Comparison of ENCODE assay signal across 8 cellular contexts in the genomic region with DNA sequence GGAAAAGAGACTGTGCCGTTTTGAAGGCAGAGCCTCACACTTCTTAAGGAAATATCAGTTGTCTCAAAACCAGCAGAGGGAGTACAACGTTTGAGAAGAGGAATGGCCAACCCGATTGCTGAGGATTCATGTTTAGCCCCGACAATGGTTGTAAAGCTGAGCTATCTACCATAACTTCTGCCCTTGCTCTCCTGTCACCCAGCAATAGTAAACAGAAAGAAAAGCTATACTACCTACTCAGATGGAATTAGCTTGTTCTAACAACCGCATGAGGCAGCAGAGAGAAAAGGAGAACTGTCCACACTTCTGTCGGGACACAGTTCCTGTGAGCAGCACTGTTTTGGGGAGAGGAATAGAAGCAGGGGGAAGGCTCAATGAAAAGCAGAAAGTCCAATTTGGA.
DNase-seq lines count a peak whose midpoint lies in the region; ATAC-seq and TF ChIP-seq lines count a peak whose summit lies in the region.

No MANE protein-coding gene starts in this region.

- DNase-seq in M059J (ENCODE audit: low read depth) (peak; percentile 85), islet precursor cell (peak; percentile 59), DMS153 (lab: John Stamatoyannopoulos, UW) (no peak), mesenteric fat pad (ENCODE audit: low spot score) (no peak)
- DNase-seq in stimulated activated naive CD8-positive, alpha-beta T cell treated with anti-CD3 and anti-CD28 coated beads, Interleukin-15, Interleukin-2, amounts not matched to agents 100 U/mL and 50 U/mL, for 24 hours: no peak

- no peaks in the 10 kb centered on the region for H3F3A ChIP-seq in DOHH2 (ENCODE audit: control insufficient read depth, insufficient read depth)

- H3K9me3 ChIP-seq in DOHH2 (ENCODE audit: control insufficient read depth, insufficient read depth, low read length): no peaks in the 10 kb centered on the region

- peaks cover 27% of the 10 kb centered on the region for H3K4me1 ChIP-seq in DOHH2 (ENCODE audit: control insufficient read depth, low read length)

- H3K27ac Mint-ChIP-seq in brain: peak overlapping the region; percentile 74 to 97 (median 93)

- TF ChIP-seq CTCF in DOHH2 (IDR thresholded peaks at IDR 0.05; ENCODE audit: low read depth, low read length, poor library complexity, severe bottlenecking) (peak; percentile 61), brain (conservative IDR thresholded peaks at IDR 0.05) (peak; percentile 9 to 65)

- peak; percentile 56 for ATAC-seq in stimulated activated naive CD8-positive, alpha-beta T cell treated with anti-CD3 and anti-CD28 coated beads, Interleukin-15, Interleukin-2, amounts not matched to agents 100 U/mL and 50 U/mL, for 24 hours
- ATAC-seq in GM19324 (IDR thresholded peaks at IDR 0.05; ENCODE audit: low FRiP score, unreplicated experiment): no peak

- peaks cover 97% of the 10 kb centered on the region for H3K79me2 ChIP-seq in DOHH2 (ENCODE audit: control insufficient read depth, low read length)

- H3K4me3 Mint-ChIP-seq in brain: peak overlapping the region; percentile 65 to 82 (median 73)

- H3K9me2 ChIP-seq in DOHH2 (replicated peaks; ENCODE audit: control insufficient read depth, low read length): no peaks in the 10 kb centered on the region

- peak overlapping the region; percentile 2; the same call in 1 of the 2 replicates for H3K4me2 ChIP-seq in DOHH2 (ENCODE audit: low read length)

- H3K9me3 Mint-ChIP-seq in brain: peaks cover 0 to 3% (median 0%) of the 10 kb centered on the region in 5 experiments

- peaks cover 49% of the 10 kb centered on the region for H3K36me3 Mint-ChIP-seq in brain

- no peaks in the 10 kb centered on the region for H3K27me3 ChIP-seq in DOHH2 (ENCODE audit: control insufficient read depth, low read length)

- H3K4me1 Mint-ChIP-seq in brain: peaks cover 68% of the 10 kb centered on the region

- peaks cover 13% of the 10 kb centered on the region for H4K20me1 ChIP-seq in DOHH2 (ENCODE audit: control insufficient read depth, insufficient read depth, low read depth, low read length)

- H3K27me3 Mint-ChIP-seq in brain: peaks cover 7% of the 10 kb centered on the region

- H3K4me3 ChIP-seq in DOHH2 (ENCODE audit: low read length): no peak overlapping the region

- peaks cover 82% of the 10 kb centered on the region for H3K36me3 ChIP-seq in DOHH2 (ENCODE audit: control insufficient read depth, low read length)

- no peak overlapping the region for H3K27ac ChIP-seq in DOHH2 (ENCODE audit: low read depth, low read length)

Comparison
In these comparisons a context has a peak if more than half of its experiments do, and no peak if none do; other contexts are left out.
1. DNase-seq: peak in M059J (single experiment) and islet precursor cell (single experiment); none in stimulated activated naive CD8-positive, alpha-beta T cell treated with anti-CD3 and anti-CD28 coated beads, Interleukin-15, Interleukin-2, amounts not matched to agents 100 U/mL and 50 U/mL, for 24 hours (single experiment), DMS153 (single experiment) and mesenteric fat pad (single experiment).